Comparison of ENCODE assay signal across 8 cellular contexts in the genomic region with DNA sequence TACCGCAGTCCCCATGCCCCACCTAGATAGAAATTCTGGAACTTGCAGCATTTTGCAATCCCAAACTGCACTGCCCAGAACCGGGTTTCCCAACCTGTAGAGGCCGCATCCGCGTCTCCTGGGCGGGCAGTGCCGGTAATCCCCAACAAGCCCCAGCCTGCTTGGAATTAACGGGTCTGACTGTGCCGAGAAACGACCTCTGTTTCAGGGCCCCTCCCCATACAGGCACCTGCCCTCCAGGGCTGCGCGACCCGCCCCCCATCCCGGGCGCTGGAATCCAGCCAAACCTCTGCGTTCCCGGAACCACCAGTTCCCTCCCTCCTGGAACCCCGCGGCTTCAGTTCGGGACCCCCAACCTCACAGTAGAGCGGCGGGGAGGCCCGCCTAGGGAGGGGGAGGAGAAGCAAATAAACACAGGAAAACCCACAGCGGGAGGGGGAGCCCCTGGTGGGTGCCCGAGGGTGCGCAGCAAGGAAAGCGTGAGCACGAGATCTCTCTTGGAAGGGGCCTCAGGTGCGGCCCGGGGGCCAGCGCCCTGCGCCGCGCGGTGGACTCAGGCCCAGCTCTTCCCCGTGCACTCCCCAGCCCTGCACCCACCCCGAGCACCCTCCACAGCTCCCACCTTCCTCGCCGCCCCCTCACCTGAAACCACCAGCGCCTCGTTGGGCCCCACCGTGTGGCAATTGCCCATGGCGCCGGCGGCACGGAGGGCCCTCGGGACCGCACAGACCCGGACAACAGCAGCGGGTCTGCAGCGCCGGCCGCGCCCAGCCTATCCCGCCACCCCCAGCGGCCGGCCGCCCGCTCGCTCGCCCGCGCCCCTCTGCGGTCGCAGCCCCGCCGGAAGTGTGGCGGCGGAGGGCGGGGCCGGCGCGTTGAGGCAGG. TPM values are rescaled to one million over a fixed set of nuclear protein-coding genes. Genes with fewer than 3 reads are reported as not detected.
DNase-seq lines count a peak whose midpoint lies in the region; ATAC-seq and TF ChIP-seq lines count a peak whose summit lies in the region.

A gene with protein sequence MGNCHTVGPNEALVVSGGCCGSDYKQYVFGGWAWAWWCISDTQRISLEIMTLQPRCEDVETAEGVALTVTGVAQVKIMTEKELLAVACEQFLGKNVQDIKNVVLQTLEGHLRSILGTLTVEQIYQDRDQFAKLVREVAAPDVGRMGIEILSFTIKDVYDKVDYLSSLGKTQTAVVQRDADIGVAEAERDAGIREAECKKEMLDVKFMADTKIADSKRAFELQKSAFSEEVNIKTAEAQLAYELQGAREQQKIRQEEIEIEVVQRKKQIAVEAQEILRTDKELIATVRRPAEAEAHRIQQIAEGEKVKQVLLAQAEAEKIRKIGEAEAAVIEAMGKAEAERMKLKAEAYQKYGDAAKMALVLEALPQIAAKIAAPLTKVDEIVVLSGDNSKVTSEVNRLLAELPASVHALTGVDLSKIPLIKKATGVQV (minus strand): TSS at position 850 of the 885 bp plus-strand sequence. CDS start 159 bp downstream, at position 691.

- peak; percentile 13 for TF ChIP-seq EP300 in neural cell (conservative IDR thresholded peaks at IDR 0.05; ENCODE audit: poor library complexity, severe bottlenecking)

- H3K9me3 ChIP-seq in PC-9 (ENCODE audit: insufficient read depth, low read depth) (no peaks in the 10 kb centered on the region), neural cell (ENCODE audit: low read length) (no peaks in the 10 kb centered on the region), stomach smooth muscle (ENCODE audit: control insufficient read depth in 2 of 2, low read length in 2 of 2) (no peaks in the 10 kb centered on the region)

- H3K4me3 ChIP-seq in PC-9: peak within 1 kb of the TSS; percentile 80
- H3K4me3 ChIP-seq in fibroblast of mammary gland (ENCODE audit: control insufficient read depth, low read depth, low read length): peak within 1 kb of the TSS; percentile 76
- H3K4me3 ChIP-seq in neural cell (ENCODE audit: low read length): peak within 1 kb of the TSS; percentile 71
- H3K4me3 ChIP-seq in stomach smooth muscle (ENCODE audit: low read length in 2 of 2): peak within 1 kb of the TSS; percentile 87 to 88

- peak; percentile 44 for DNase-seq in DMS153 (lab: John Stamatoyannopoulos, UW)
- DNase-seq in HT-29 (ENCODE audit: low spot score): peak; percentile 44
- peak in 1 of 2 experiments; percentile 58 for DNase-seq in PC-9
- DNase-seq in fibroblast of mammary gland (ENCODE audit: low read depth): peak; percentile 47

- H3K27me3 ChIP-seq in PC-9 (ENCODE audit: insufficient read depth, low read depth) (no peaks in the 10 kb centered on the region), neural cell (ENCODE audit: insufficient read depth, low read depth, low read length) (no peaks in the 10 kb centered on the region), stomach smooth muscle (ENCODE audit: control insufficient read depth in 1 of 2, insufficient read depth in 2 of 2, low read length in 2 of 2) (no peaks in the 10 kb centered on the region)

- no TSS peak for BruUV-seq in PC-9 (replicated peaks; lab: Mats Ljungman, UMichigan)

- peaks cover 81% of the 10 kb centered on the region for H3K36me3 Mint-ChIP-seq in activated T-helper 17 cell treated with anti-CD3 and anti-CD28 coated beads, Interleukin-2, amount 50 U/mL, for 72 hours (ENCODE audit: low read depth)

- H2AFZ ChIP-seq in PC-9 (peak within 1 kb of the TSS; percentile 85), neural cell (ENCODE audit: low read depth, low read length) (peak within 1 kb of the TSS; percentile 80)

- no peaks in the 10 kb centered on the region for H3K27me3 Mint-ChIP-seq in activated T-helper 17 cell treated with anti-CD3 and anti-CD28 coated beads, Interleukin-2, amount 50 U/mL, for 72 hours

- peak within 1 kb of the TSS; percentile 98 for H3K27ac Mint-ChIP-seq in activated T-helper 17 cell treated with anti-CD3 and anti-CD28 coated beads, Interleukin-2, amount 50 U/mL, for 72 hours

- H3K36me3 ChIP-seq in PC-9 (ENCODE audit: low read depth) (no peaks in the 10 kb centered on the region), neural cell (ENCODE audit: insufficient read depth, low read length) (no peaks in the 10 kb centered on the region), stomach smooth muscle (ENCODE audit: control insufficient read depth in 2 of 2, insufficient read depth in 2 of 2, low read length in 2 of 2) (peaks cover 0 to 2% of the 10 kb centered on the region in 2 donors)

- POLR2A ChIA-PET in PC-9 (lab: Charles Lee; ENCODE audit: unreplicated experiment): interaction anchor here (0.6 to 0.7 kb wide), 4 partner anchors 131 to 187 kb away, joined by 3 to 13 read pairs (median 9); no protein-coding TSS in a partner anchor

- H3K4me3 Mint-ChIP-seq in activated T-helper 17 cell treated with anti-CD3 and anti-CD28 coated beads, Interleukin-2, amount 50 U/mL, for 72 hours: peak within 1 kb of the TSS; percentile 97

- H4K20me1 ChIP-seq in PC-9 (ENCODE audit: insufficient read depth): no peaks in the 10 kb centered on the region
- H4K20me1 ChIP-seq in neural cell (ENCODE audit: insufficient read depth): no peaks in the 10 kb centered on the region

- H3K4me2 ChIP-seq in PC-9 (peak within 1 kb of the TSS; percentile 84), neural cell (ENCODE audit: low read length) (peak within 1 kb of the TSS; percentile 79)

- CTCF ChIA-PET in PC-9 (lab: Charles Lee): interaction anchor here (1.2 kb wide), 1 partner anchor 133 kb away, joined by 5 read pairs; no protein-coding TSS in a partner anchor

- intact Hi-C loops in PC-9 (cut with micrococcal nuclease; ENCODE audit: unreplicated experiment): no loop called here

- H3K79me2 ChIP-seq in PC-9 (ENCODE audit: low read depth) (peaks cover 19% of the 10 kb centered on the region), neural cell (replicated peaks; ENCODE audit: insufficient read depth, low read length) (peaks cover 34% of the 10 kb centered on the region)

- H3K9me3 Mint-ChIP-seq in activated T-helper 17 cell treated with anti-CD3 and anti-CD28 coated beads, Interleukin-2, amount 50 U/mL, for 72 hours: no peaks in the 10 kb centered on the region

- H3F3A ChIP-seq in PC-9 (ENCODE audit: insufficient read depth, low read depth) (peaks cover 28% of the 10 kb centered on the region), neural cell (ENCODE audit: insufficient read depth, low read length, poor library complexity, severe bottlenecking) (peaks cover 2% of the 10 kb centered on the region)

- peak; percentile 71 for ATAC-seq in activated T-helper 17 cell treated with anti-CD3 and anti-CD28 coated beads, Interleukin-2, amount 50 U/mL, for 72 hours (replicated peaks)
- ATAC-seq in HG02763 (IDR thresholded peaks at IDR 0.05; ENCODE audit: unreplicated experiment): no peak

- peak within 1 kb of the TSS; percentile 85 for H3K9ac ChIP-seq in neural cell (ENCODE audit: low read length)
- peak within 1 kb of the TSS; percentile 88 to 94 for H3K9ac ChIP-seq in stomach smooth muscle (ENCODE audit: low read length in 2 of 2)

- TF ChIP-seq CTCF in PC-9 (conservative IDR thresholded peaks at IDR 0.05) (no peak), fibroblast of mammary gland (conservative IDR thresholded peaks at IDR 0.05; ENCODE audit: control insufficient read depth, insufficient read depth, low read depth, low read length) (peak; percentile 15), neural cell (IDR thresholded peaks at IDR 0.05; ENCODE audit: poor library complexity, severe bottlenecking) (peak; percentile 60)

- H3K4me1 ChIP-seq in PC-9 (replicated peaks; ENCODE audit: insufficient read depth) (peaks cover 28% of the 10 kb centered on the region), stomach smooth muscle (ENCODE audit: control insufficient read depth, insufficient read depth, low read length) (peaks cover 32% of the 10 kb centered on the region)

- peaks cover 45% of the 10 kb centered on the region for H3K4me1 Mint-ChIP-seq in activated T-helper 17 cell treated with anti-CD3 and anti-CD28 coated beads, Interleukin-2, amount 50 U/mL, for 72 hours

- H3K27ac ChIP-seq in PC-9: no peak within 1 kb of the TSS
- peak within 1 kb of the TSS; percentile 71 for H3K27ac ChIP-seq in neural cell (ENCODE audit: low read length)
- peak within 1 kb of the TSS; percentile 85 for H3K27ac ChIP-seq in stomach smooth muscle (ENCODE audit: low read length)

- TF ChIP-seq RAD21 in neural cell (conservative IDR thresholded peaks at IDR 0.05): peak; percentile 46

- no peaks in the 10 kb centered on the region for H3K9me2 ChIP-seq in PC-9 (ENCODE audit: insufficient read depth)
- no peaks in the 10 kb centered on the region for H3K9me2 ChIP-seq in neural cell (ENCODE audit: insufficient read depth, low read length)

TF ChIP-seq in neural cell, 6 proteins besides CTCF, POLR2A, EP300 and RAD21:
- TF ChIP-seq MXI1 (conservative IDR thresholded peaks at IDR 0.05; ENCODE audit: poor library complexity, severe bottlenecking) (peak; percentile 67), SMC3 (conservative IDR thresholded peaks at IDR 0.05; ENCODE audit: poor library complexity) (peak; percentile 53), EZH2 (IDR thresholded peaks at IDR 0.05; ENCODE audit: borderline replicate concordance, insufficient read depth, low read length, poor library complexity, severe bottlenecking) (no peak)

RNA-seq across cellular contexts. Expression of the gene that starts here (rescaled TPM):
- 49.7 and 55.6 TPM in 2 replicates for total RNA-seq in HT-29 (2014; rRNA removed; shearing (Covaris generic))
- 118 and 128 TPM in 2 replicates for total RNA-seq in PC-9 (2021)
- 100 to 1,000 TPM in 1 of 2 donors, 10 to 100 TPM in 1; 85.8 to 113 TPM for total RNA-seq in activated T-helper 17 cell treated with anti-CD3 and anti-CD28 coated beads, Interleukin-2, amount 50 U/mL, for 72 hours
- polyA plus RNA-seq in neural cell: 27.5 and 34.5 TPM in 2 replicates
- 24.6 and 25.0 TPM in 2 replicates for polyA minus RNA-seq in neural cell
